In the genomic region with DNA sequence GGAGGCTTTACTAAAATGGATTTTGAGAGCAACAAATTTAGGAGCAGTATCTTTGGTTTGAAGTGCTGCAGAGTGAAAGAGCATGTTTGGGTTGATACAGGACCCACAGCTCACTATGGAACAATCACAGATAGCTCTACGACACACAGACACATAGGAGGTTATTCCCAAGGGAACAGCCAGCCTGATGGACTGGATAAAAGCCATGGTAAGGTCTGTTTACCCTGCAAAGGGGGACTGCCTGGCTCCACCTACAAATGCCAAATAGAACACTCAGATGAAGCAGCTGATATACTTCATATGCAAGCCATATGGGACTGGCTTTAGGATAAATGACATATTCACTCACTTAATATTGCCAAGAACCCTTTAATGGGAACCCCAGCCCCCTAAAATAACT, we compare ENCODE assay signal across 12 cellular contexts.
DNase-seq lines count a peak whose midpoint lies in the region; ATAC-seq and TF ChIP-seq lines count a peak whose summit lies in the region.
"Had no signal": no experiment of that assay in that cellular context is flagged by ENCODE, and none has a peak within 500 bp of the region (broad histone marks: within the 10 kb centered on the region; RNA-seq: fewer than 3 reads in every experiment).

No MANE protein-coding gene starts in this region.

- intact Hi-C loops in activated CD4-positive, alpha-beta T cell treated with anti-CD3 and anti-CD28 coated beads, Interleukin-2, amount 10 ng/mL, durations not matched to agents 24 days and 14 days (cut with micrococcal nuclease): loop anchor here (1.0 kb wide), 2 partner anchors 24 to 71 kb away; no protein-coding TSS in a partner anchor
- intact Hi-C loops in MCF 10A (cut with micrococcal nuclease): no loop called here

- H3K27ac Mint-ChIP-seq in activated CD4-positive, alpha-beta T cell treated with anti-CD3 and anti-CD28 coated beads, Interleukin-2, amount 10 ng/mL, durations not matched to agents 24 days and 14 days: peak overlapping the region; percentile 35
- peak overlapping the region; percentile 81 for H3K27ac Mint-ChIP-seq in activated naive CD8-positive, alpha-beta T cell
- no peak overlapping the region for H3K27ac Mint-ChIP-seq in stimulated activated naive CD8-positive, alpha-beta T cell treated with anti-CD3 and anti-CD28 coated beads, Interleukin-15, amount 100 ng/mL, for 72 hours
- no peak overlapping the region for H3K27ac Mint-ChIP-seq in MCF 10A (ENCODE audit: low read depth, unreplicated experiment)

- H3K27me3 Mint-ChIP-seq in activated CD4-positive, alpha-beta T cell treated with anti-CD3 and anti-CD28 coated beads, Interleukin-2, amount 10 ng/mL, durations not matched to agents 24 days and 14 days: no peaks in the 10 kb centered on the region
- H3K27me3 Mint-ChIP-seq in activated naive CD8-positive, alpha-beta T cell: no peaks in the 10 kb centered on the region
- H3K27me3 Mint-ChIP-seq in stimulated activated naive CD8-positive, alpha-beta T cell treated with anti-CD3 and anti-CD28 coated beads, Interleukin-15, amount 100 ng/mL, for 72 hours: no peaks in the 10 kb centered on the region
- H3K27me3 Mint-ChIP-seq in MCF 10A (ENCODE audit: insufficient read depth, unreplicated experiment): no peaks in the 10 kb centered on the region

- no peaks in the 10 kb centered on the region for H3K27me3 ChIP-seq in H7 (ENCODE audit: control insufficient read depth, insufficient read depth, low read length)
- H3K27me3 ChIP-seq: cardiac muscle cell, SJCRH30 had no signal

- no peaks in the 10 kb centered on the region for H3K9me3 Mint-ChIP-seq in activated CD4-positive, alpha-beta T cell treated with anti-CD3 and anti-CD28 coated beads, Interleukin-2, amount 10 ng/mL, durations not matched to agents 24 days and 14 days
- no peaks in the 10 kb centered on the region for H3K9me3 Mint-ChIP-seq in activated naive CD8-positive, alpha-beta T cell (ENCODE audit: low read depth)
- no peaks in the 10 kb centered on the region for H3K9me3 Mint-ChIP-seq in stimulated activated naive CD8-positive, alpha-beta T cell treated with anti-CD3 and anti-CD28 coated beads, Interleukin-15, amount 100 ng/mL, for 72 hours
- H3K9me3 Mint-ChIP-seq in MCF 10A (ENCODE audit: unreplicated experiment): no peaks in the 10 kb centered on the region

- H3K4me1 Mint-ChIP-seq in activated CD4-positive, alpha-beta T cell treated with anti-CD3 and anti-CD28 coated beads, Interleukin-2, amount 10 ng/mL, durations not matched to agents 24 days and 14 days: peaks cover 12% of the 10 kb centered on the region
- H3K4me1 Mint-ChIP-seq in activated naive CD8-positive, alpha-beta T cell (ENCODE audit: low read depth): peaks cover 12% of the 10 kb centered on the region
- H3K4me1 Mint-ChIP-seq in stimulated activated naive CD8-positive, alpha-beta T cell treated with anti-CD3 and anti-CD28 coated beads, Interleukin-15, amount 100 ng/mL, for 72 hours: peaks cover 17% of the 10 kb centered on the region
- H3K4me1 Mint-ChIP-seq in MCF 10A (ENCODE audit: insufficient read depth, unreplicated experiment): no peaks in the 10 kb centered on the region

- POLR2A ChIA-PET in MCF 10A (lab: Yijun Ruan, JAX): interaction anchor here (1.7 kb wide), 1 partner anchor 24 kb away, joined by 5 read pairs; no protein-coding TSS in a partner anchor

- H3K36me3 Mint-ChIP-seq in activated CD4-positive, alpha-beta T cell treated with anti-CD3 and anti-CD28 coated beads, Interleukin-2, amount 10 ng/mL, durations not matched to agents 24 days and 14 days (ENCODE audit: low read depth): no peaks in the 10 kb centered on the region
- H3K36me3 Mint-ChIP-seq in activated naive CD8-positive, alpha-beta T cell: no peaks in the 10 kb centered on the region
- H3K36me3 Mint-ChIP-seq in MCF 10A (ENCODE audit: insufficient read depth, unreplicated experiment): no peaks in the 10 kb centered on the region

- no peak for DNase-seq in activated CD4-positive, alpha-beta T cell treated with anti-CD3 and anti-CD28 coated beads, Interleukin-2, amount 10 ng/mL, durations not matched to agents 24 days and 14 days
- DNase-seq in activated CD4-positive, alpha-beta T cell treated with anti-CD3 and anti-CD28 coated beads, Interleukin-2, amount 50 U/mL, for 4 hours: no peak
- peak in 1 of 2 donors; percentile 2 for DNase-seq in stimulated activated naive CD8-positive, alpha-beta T cell treated with anti-CD3 and anti-CD28 coated beads, Interleukin-15, amount 100 ng/mL, for 72 hours
- no peak for DNase-seq in H7
- no peak for DNase-seq in MCF 10A (ENCODE audit: unreplicated experiment)
- DNase-seq: activated CD8-positive, alpha-beta memory T cell treated with anti-CD3 and anti-CD28 coated beads, Interleukin-2, amount 50 U/mL, for 4 hours; NCI-H2081; SJCRH30 had no signal

- no peak overlapping the region for H3K4me3 ChIP-seq in H7 (ENCODE audit: insufficient read depth, low read depth, low read length)
- H3K4me3 ChIP-seq: cardiac muscle cell, SJCRH30 had no signal

- no peaks in the 10 kb centered on the region for H3K36me3 ChIP-seq in H7 (replicated peaks; ENCODE audit: control insufficient read depth, insufficient read depth, low read length)
- H3K36me3 ChIP-seq: cardiac muscle cell, SJCRH30 had no signal

- ATAC-seq in HG03432 (IDR thresholded peaks at IDR 0.05; ENCODE audit: unreplicated experiment) (peak; percentile 32), HG03460 (IDR thresholded peaks at IDR 0.05; ENCODE audit: unreplicated experiment) (no peak)
- no peak for ATAC-seq in stimulated activated naive CD8-positive, alpha-beta T cell treated with anti-CD3 and anti-CD28 coated beads, Interleukin-15, amount 100 ng/mL, for 72 hours

- no TSS peak for BruUV-seq in MCF 10A (replicated peaks; lab: Mats Ljungman, UMichigan)

- no peak for TF ChIP-seq CTCF in MCF 10A (IDR thresholded peaks at IDR 0.05; ENCODE audit: unreplicated experiment)

- peak overlapping the region; percentile 6 for H3K4me3 Mint-ChIP-seq in activated CD4-positive, alpha-beta T cell treated with anti-CD3 and anti-CD28 coated beads, Interleukin-2, amount 10 ng/mL, durations not matched to agents 24 days and 14 days
- peak overlapping the region; percentile 38 for H3K4me3 Mint-ChIP-seq in activated naive CD8-positive, alpha-beta T cell
- H3K4me3 Mint-ChIP-seq in stimulated activated naive CD8-positive, alpha-beta T cell treated with anti-CD3 and anti-CD28 coated beads, Interleukin-15, amount 100 ng/mL, for 72 hours: peak overlapping the region; percentile 24 to 59
- no peak overlapping the region for H3K4me3 Mint-ChIP-seq in MCF 10A (ENCODE audit: unreplicated experiment)

- CTCF ChIA-PET in MCF 10A (lab: Yijun Ruan, JAX): interaction anchor here (1.1 kb wide), 1 partner anchor 287 kb away, joined by 6 read pairs; no protein-coding TSS in a partner anchor

Comparison
In these comparisons a context has a peak if more than half of its experiments do, and no peak if none do; other contexts are left out.
1. H3K27ac Mint-ChIP-seq: peak in activated CD4-positive, alpha-beta T cell treated with anti-CD3 and anti-CD28 coated beads, Interleukin-2, amount 10 ng/mL, durations not matched to agents 24 days and 14 days (single experiment) and activated naive CD8-positive, alpha-beta T cell (single experiment); none in stimulated activated naive CD8-positive, alpha-beta T cell treated with anti-CD3 and anti-CD28 coated beads, Interleukin-15, amount 100 ng/mL, for 72 hours (0 of 2) and MCF 10A (single experiment).